In the genomic region with DNA sequence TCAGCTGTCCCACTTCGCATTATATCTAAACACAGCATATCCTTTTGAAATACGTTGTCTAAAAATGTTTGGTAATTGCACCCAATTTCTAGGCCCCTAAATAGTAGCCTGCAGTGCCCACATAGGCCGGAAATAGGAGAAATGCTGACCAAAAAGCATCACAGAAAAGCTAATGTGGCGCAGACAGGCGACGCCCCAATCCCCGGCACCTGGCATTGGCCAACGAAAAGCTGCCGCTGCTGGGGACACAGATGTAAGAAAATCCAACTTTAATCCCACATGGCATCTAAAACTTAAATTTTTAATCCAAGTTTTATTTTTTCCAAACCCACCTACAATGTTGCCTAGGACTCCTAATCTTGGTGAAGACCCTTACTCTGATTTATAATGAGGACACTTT, we compare ENCODE assay signal across 1 cellular context.
TF ChIP-seq lines count a peak whose summit lies in the region.

No MANE protein-coding gene starts in this region.

TF ChIP-seq in GM12878, 131 proteins besides CTCF, POLR2A, EP300 and RAD21:
- TF ChIP-seq HDGF (IDR thresholded peaks at IDR 0.05) (no peak), SIX5 (IDR thresholded peaks at IDR 0.05; ENCODE audit: low read depth, low read length, severe bottlenecking) (no peak), CREB1 (IDR thresholded peaks at IDR 0.05; ENCODE audit: low read depth) (no peak)
- TF ChIP-seq, protein P1, sequence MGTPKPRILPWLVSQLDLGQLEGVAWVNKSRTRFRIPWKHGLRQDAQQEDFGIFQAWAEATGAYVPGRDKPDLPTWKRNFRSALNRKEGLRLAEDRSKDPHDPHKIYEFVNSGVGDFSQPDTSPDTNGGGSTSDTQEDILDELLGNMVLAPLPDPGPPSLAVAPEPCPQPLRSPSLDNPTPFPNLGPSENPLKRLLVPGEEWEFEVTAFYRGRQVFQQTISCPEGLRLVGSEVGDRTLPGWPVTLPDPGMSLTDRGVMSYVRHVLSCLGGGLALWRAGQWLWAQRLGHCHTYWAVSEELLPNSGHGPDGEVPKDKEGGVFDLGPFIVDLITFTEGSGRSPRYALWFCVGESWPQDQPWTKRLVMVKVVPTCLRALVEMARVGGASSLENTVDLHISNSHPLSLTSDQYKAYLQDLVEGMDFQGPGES (IDR thresholded peaks at IDR 0.05), result no peak
